ENCODE assay signal across 1 cellular context in genomic region chr1:41414716-41415306, GRCh38.
A peak's percentile ranks its signal among the peaks of the same experiment; 100 is the strongest.
TF ChIP-seq lines count a peak whose summit lies in the region.

No MANE protein-coding gene starts in this region.

TF ChIP-seq in K562, 482 proteins besides CTCF, POLR2A, EP300 and RAD21 (continued from another document):
- TF ChIP-seq PBX2 (CRISPR knock-in tag; IDR thresholded peaks at IDR 0.05; ENCODE audit: low read depth) (no peak), PBX2 (tag; conservative IDR thresholded peaks at IDR 0.05; ENCODE audit: low read depth) (peak; percentile 43; the same call in 1 of the 2 replicates), USF1 (CRISPR knock-in tag; IDR thresholded peaks at IDR 0.05) (no peak)
TF ChIP-seq in K562: peak in this region for 2.
